Comparison of ENCODE assay signal across 26 cellular contexts in the genomic region with DNA sequence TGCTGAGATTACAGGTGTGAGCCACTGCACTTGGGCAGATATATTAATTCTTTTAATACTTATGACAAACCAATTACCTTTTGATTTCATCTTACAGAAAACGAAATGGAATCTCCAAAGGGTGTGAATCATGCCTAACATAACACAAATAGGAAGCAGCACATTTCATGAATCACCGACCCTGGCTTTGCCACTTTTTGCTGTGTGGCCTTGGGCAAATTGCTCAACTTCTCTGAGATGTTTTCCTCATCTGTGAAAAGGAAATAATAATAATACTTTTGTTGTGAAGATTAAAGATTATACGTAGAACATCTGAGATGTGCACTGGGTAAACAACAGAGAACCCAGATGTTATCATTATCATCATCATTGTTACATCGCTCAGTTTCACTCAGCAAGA. TPM values are rescaled to one million over a fixed set of nuclear protein-coding genes. Genes with fewer than 3 reads are reported as not detected.
"Had no signal": no experiment of that assay in that cellular context is flagged by ENCODE, and none has a peak within 500 bp of the region (broad histone marks: within the 10 kb centered on the region; RNA-seq: fewer than 3 reads in every experiment).

No MANE protein-coding gene starts in this region.

- H3K4me3 ChIP-seq: adrenal gland, body of pancreas, coronary artery, dorsolateral prefrontal cortex, heart right ventricle, psoas muscle, smooth muscle cell, suprapubic skin, tibial artery had no signal

- H3K36me3 ChIP-seq: adrenal gland, heart right ventricle, suprapubic skin, tibial artery had no signal

- FAIRE-seq: islet of Langerhans had no signal

- H3K27me3 Mint-ChIP-seq: activated B cell treated with CpG ODN at 0.5 μM for 24 hours; activated naive CD8-positive, alpha-beta T cell treated with anti-CD3 and anti-CD28 coated beads for 36 hours had no signal

- ATAC-seq: esophagus mucosa, heart right ventricle, psoas muscle had no signal

- H3K9me3 ChIP-seq: adrenal gland, body of pancreas, heart right ventricle, psoas muscle, suprapubic skin, tibial artery had no signal

- H3K9me3 Mint-ChIP-seq: activated B cell treated with CpG ODN at 0.5 μM for 24 hours; activated naive CD8-positive, alpha-beta T cell treated with anti-CD3 and anti-CD28 coated beads for 36 hours; activated T-cell treated with anti-CD3 and anti-CD28 coated beads, Interleukin-2, amount 50 U/mL, for 72 hours; mesothelial cell of epicardium had no signal

- H3K4me1 Mint-ChIP-seq: activated B cell treated with CpG ODN at 0.5 μM for 24 hours, naive B cell had no signal

- H3K27me3 ChIP-seq: adrenal gland, body of pancreas, dorsolateral prefrontal cortex, heart right ventricle, suprapubic skin, tibial artery had no signal

- H3K4me1 ChIP-seq: parathyroid adenoma, psoas muscle, suprapubic skin, tibial artery had no signal

- H3K27ac ChIP-seq: adrenal gland, coronary artery, dorsolateral prefrontal cortex, parathyroid adenoma, psoas muscle, suprapubic skin, tibial artery had no signal

- H3K9ac ChIP-seq: parathyroid adenoma had no signal

- H3K36me3 Mint-ChIP-seq: activated naive CD8-positive, alpha-beta T cell treated with anti-CD3 and anti-CD28 coated beads for 36 hours; mesothelial cell of epicardium; naive B cell had no signal

- H3K27ac Mint-ChIP-seq: activated B cell treated with CpG ODN at 0.5 μM for 24 hours; activated naive CD8-positive, alpha-beta T cell treated with anti-CD3 and anti-CD28 coated beads for 36 hours; activated T-cell treated with anti-CD3 and anti-CD28 coated beads, Interleukin-2, amount 50 U/mL, for 72 hours; mesothelial cell of epicardium; naive B cell; T-helper 2 cell treated with Interferon-gamma antibody and Interleukin-4, amounts not matched to agents 5 μg/mL and 100 μg/mL, for 36 hours had no signal

- H2AFZ ChIP-seq: parathyroid adenoma had no signal

- H3K4me3 Mint-ChIP-seq: activated B cell treated with CpG ODN at 0.5 μM for 24 hours; activated naive CD8-positive, alpha-beta T cell treated with anti-CD3 and anti-CD28 coated beads for 36 hours; activated T-cell treated with anti-CD3 and anti-CD28 coated beads, Interleukin-2, amount 50 U/mL, for 72 hours; mesothelial cell of epicardium; naive B cell; T-helper 2 cell treated with Interferon-gamma antibody and Interleukin-4, amounts not matched to agents 5 μg/mL and 100 μg/mL, for 36 hours had no signal

- H3K79me2 ChIP-seq: parathyroid adenoma had no signal

- DNase-seq: activated B cell treated with CpG ODN at 0.5 μM for 24 hours; activated naive CD4-positive, alpha-beta T cell; activated naive CD8-positive, alpha-beta T cell treated with anti-CD3 and anti-CD28 coated beads for 36 hours; activated T-cell treated with anti-CD3 and anti-CD28 coated beads for 4 hours; activated T-cell treated with anti-CD3 and anti-CD28 coated beads, Interleukin-2, amount 50 U/mL, for 72 hours; adrenal gland; aorta; dorsolateral prefrontal cortex; effector memory CD4-positive, alpha-beta T cell; foreskin melanocyte; heart right ventricle; naive B cell; nucleus accumbens; psoas muscle; stimulated activated CD4-positive, alpha-beta T cell treated with anti-CD3 and anti-CD28 coated beads, Interleukin-1b, Interleukin-23, amount 100 ng/mL, for 48 hours; stimulated activated naive CD4-positive, alpha-beta T cell; tibial artery had no signal

RNA-seq across cellular contexts. Expression of a gene that starts 50.7 kb away (rescaled TPM):
- total RNA-seq: activated B cell treated with CpG ODN at 0.5 μM for 24 hours; activated naive CD8-positive, alpha-beta T cell treated with anti-CD3 and anti-CD28 coated beads for 36 hours; activated T-cell treated with anti-CD3 and anti-CD28 coated beads, Interleukin-2, amount 50 U/mL, for 72 hours had no signal
